Comparison of ENCODE assay signal across 8 cellular contexts in the genomic region with DNA sequence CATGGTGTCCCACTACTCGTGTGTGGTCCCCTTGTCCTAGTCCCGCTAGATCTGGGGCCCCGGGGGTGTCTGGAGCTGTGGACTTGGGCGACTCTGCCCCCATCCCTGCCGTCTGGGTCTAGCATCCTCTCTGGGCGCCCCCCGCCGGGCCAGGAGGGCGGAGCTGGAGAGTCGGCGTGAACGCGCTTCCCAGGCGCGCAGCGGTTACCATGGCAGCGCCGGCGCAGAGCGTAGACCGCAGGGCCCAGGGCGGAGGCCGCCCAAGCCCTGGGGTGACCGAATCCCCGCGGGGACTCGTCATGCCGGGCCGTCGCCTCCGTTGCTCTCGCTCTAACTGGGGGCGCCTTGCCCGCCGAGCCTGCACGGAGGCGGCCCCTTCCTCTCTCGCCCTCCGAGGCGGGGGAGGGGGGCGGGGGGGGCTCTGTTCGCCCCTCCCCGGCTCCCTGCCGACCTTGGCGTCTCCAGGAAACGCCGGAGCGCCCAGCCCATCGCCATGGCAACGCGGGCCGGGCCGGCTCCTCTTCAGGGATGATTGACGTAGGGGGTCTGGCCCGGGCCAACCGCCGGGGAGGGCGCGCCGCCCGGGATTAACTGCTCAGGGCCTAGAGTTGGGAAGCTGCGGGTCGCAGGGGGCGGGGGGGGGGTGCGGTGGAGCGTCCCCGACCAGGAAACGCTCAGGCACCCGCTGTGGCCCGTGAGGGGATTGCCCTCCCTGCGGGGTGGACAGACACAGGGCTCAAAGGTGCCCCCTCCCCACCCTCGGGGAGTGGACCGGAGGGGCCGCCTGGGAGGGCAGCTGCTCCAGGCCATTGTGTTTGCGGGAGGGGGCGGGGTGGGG. TPM values are rescaled to one million over a fixed set of nuclear protein-coding genes. Genes with fewer than 3 reads are reported as not detected.
DNase-seq lines count a peak whose midpoint lies in the region; ATAC-seq and TF ChIP-seq lines count a peak whose summit lies in the region.

No MANE protein-coding gene starts in this region.

- H3K27ac Mint-ChIP-seq in naive thymus-derived CD8-positive, alpha-beta T cell, result peak overlapping the region in 9 of 10 donors; percentile 59 to 95 (median 92)

- no peak for TF ChIP-seq POLR2A in GM18505 (IDR thresholded peaks at IDR 0.05; ENCODE audit: borderline replicate concordance, extremely low read depth, insufficient read depth, insufficient read length)

- POLR2A ChIA-PET in naive thymus-derived CD8-positive, alpha-beta T cell (lab: Charles Lee), result interaction anchor here (0.6 to 3.4 kb wide), 10 partner anchors 8 to 253 kb away, joined by 3 to 50 read pairs (median 4); a partner anchor contains a TSS

- no peaks in the 10 kb centered on the region for H3K9me3 Mint-ChIP-seq in activated T-cell treated with anti-CD3 and anti-CD28 coated beads, Interleukin-2, amount 50 U/mL, for 4 hours
- no peaks in the 10 kb centered on the region for H3K9me3 Mint-ChIP-seq in naive thymus-derived CD8-positive, alpha-beta T cell

- no peaks in the 10 kb centered on the region for H3K27me3 Mint-ChIP-seq in activated T-cell treated with anti-CD3 and anti-CD28 coated beads, Interleukin-2, amount 50 U/mL, for 4 hours (ENCODE audit: low read depth)
- H3K27me3 Mint-ChIP-seq in naive thymus-derived CD8-positive, alpha-beta T cell, result no peaks in the 10 kb centered on the region

- peak overlapping the region; percentile 21 for H3K4me3 Mint-ChIP-seq in activated T-cell treated with anti-CD3 and anti-CD28 coated beads, Interleukin-2, amount 50 U/mL, for 4 hours
- H3K4me3 Mint-ChIP-seq in naive thymus-derived CD8-positive, alpha-beta T cell, result peak overlapping the region; percentile 33 to 80 (median 65)

- H3K4me1 Mint-ChIP-seq in activated T-cell treated with anti-CD3 and anti-CD28 coated beads, Interleukin-2, amount 50 U/mL, for 4 hours (ENCODE audit: low read depth), result peaks cover 32% of the 10 kb centered on the region
- H3K4me1 Mint-ChIP-seq in naive thymus-derived CD8-positive, alpha-beta T cell, result peaks cover 9 to 43% (median 35%) of the 10 kb centered on the region in 4 donors

- DNase-seq in NCI-H748 (lab: John Stamatoyannopoulos, UW; ENCODE audit: unreplicated experiment), result peak; percentile 92
- DNase-seq in activated T-cell treated with anti-CD3 and anti-CD28 coated beads, Interleukin-2, amount 50 U/mL, for 4 hours, result peak; percentile 71
- DNase-seq in fibroblast of gingiva (ENCODE audit: low read depth), result peak; percentile 80
- DNase-seq in naive thymus-derived CD8-positive, alpha-beta T cell, result peak; percentile 79 to 95 (median 90)
- peak; percentile 57 for DNase-seq in superior temporal gyrus (ENCODE audit: extremely low spot score)
- no peak for DNase-seq in NCI-H2081 (lab: John Stamatoyannopoulos, UW)

- ATAC-seq in GM18505 (IDR thresholded peaks at IDR 0.05; ENCODE audit: unreplicated experiment) (peak; percentile 58), HG03103 (IDR thresholded peaks at IDR 0.05; ENCODE audit: low read depth, unreplicated experiment) (peak; percentile 49)
- ATAC-seq in activated T-cell treated with anti-CD3 and anti-CD28 coated beads, Interleukin-2, amount 50 U/mL, for 4 hours, result peak; percentile 73 to 77
- peak; percentile 75 to 81 for ATAC-seq in naive thymus-derived CD8-positive, alpha-beta T cell

- H3K36me3 Mint-ChIP-seq in activated T-cell treated with anti-CD3 and anti-CD28 coated beads, Interleukin-2, amount 50 U/mL, for 4 hours (ENCODE audit: insufficient read depth), result no peaks in the 10 kb centered on the region
- no peaks in the 10 kb centered on the region for H3K36me3 Mint-ChIP-seq in naive thymus-derived CD8-positive, alpha-beta T cell

RNA-seq across cellular contexts. Expression of a gene that starts 8.9 kb away (rescaled TPM):
- total RNA-seq in activated T-cell treated with anti-CD3 and anti-CD28 coated beads, Interleukin-2, amount 50 U/mL, for 4 hours, result 10 to 100 TPM; 10.2 to 16.6 (median 14.4) TPM
- total RNA-seq in naive thymus-derived CD8-positive, alpha-beta T cell, result 10 to 100 TPM; 62.5 to 63.7 TPM
- 10 to 100 TPM; 28.3 to 53.2 (median 40.4) TPM for polyA plus RNA-seq in naive thymus-derived CD8-positive, alpha-beta T cell

RNA-seq across cellular contexts. Expression of a gene that starts 9.9 kb away (rescaled TPM):
- total RNA-seq in activated T-cell treated with anti-CD3 and anti-CD28 coated beads, Interleukin-2, amount 50 U/mL, for 4 hours, result 100 to 1,000 TPM; 119 to 155 (median 135) TPM
- total RNA-seq in naive thymus-derived CD8-positive, alpha-beta T cell, result 10 to 100 TPM; 41.3 to 45.4 TPM
- 10 to 100 TPM; 48.1 to 78.8 (median 61.1) TPM for polyA plus RNA-seq in naive thymus-derived CD8-positive, alpha-beta T cell

RNA-seq across cellular contexts. Expression of a gene that starts 31.6 kb away (rescaled TPM):
- not detected for total RNA-seq in activated T-cell treated with anti-CD3 and anti-CD28 coated beads, Interleukin-2, amount 50 U/mL, for 4 hours
- total RNA-seq in naive thymus-derived CD8-positive, alpha-beta T cell, result under 1 TPM; 0.16 to 0.39 TPM
- under 1 TPM in 2 of 3 donors, not detected in 1; 0.13 to 0.26 TPM for polyA plus RNA-seq in naive thymus-derived CD8-positive, alpha-beta T cell

RNA-seq across cellular contexts. Expression of a gene that starts 43.1 kb away (rescaled TPM):
- under 1 TPM; 0.53 to 0.71 (median 0.56) TPM for total RNA-seq in activated T-cell treated with anti-CD3 and anti-CD28 coated beads, Interleukin-2, amount 50 U/mL, for 4 hours
- not detected for total RNA-seq in naive thymus-derived CD8-positive, alpha-beta T cell
- polyA plus RNA-seq in naive thymus-derived CD8-positive, alpha-beta T cell, result not detected

Comparison
In these comparisons a context has a peak if more than half of its experiments do, and no peak if none do; other contexts are left out.
1. DNase-seq: peak in NCI-H748 (single experiment), activated T-cell treated with anti-CD3 and anti-CD28 coated beads, Interleukin-2, amount 50 U/mL, for 4 hours (single experiment), fibroblast of gingiva (single experiment), naive thymus-derived CD8-positive, alpha-beta T cell (10 of 10) and superior temporal gyrus (single experiment); none in NCI-H2081 (0 of 2).
2. Peak in every context shown above with its lines, with median percentiles within 50 percentile points of each other: ATAC-seq.